In genomic region chr17:82241926-82242697, GRCh38 we compare ENCODE assay signal across 8 cellular contexts. TPM values are rescaled to one million over a fixed set of nuclear protein-coding genes. Genes with fewer than 3 reads are reported as not detected.
DNase-seq lines count a peak whose midpoint lies in the region; ATAC-seq and TF ChIP-seq lines count a peak whose summit lies in the region.

No MANE protein-coding gene starts in this region.

- H3K4me3 ChIP-seq in choroid plexus epithelial cell (ENCODE audit: low read depth, low read length) (no peak overlapping the region), SJCRH30 (no peak overlapping the region)

- no peak overlapping the region for H3K27ac ChIP-seq in SJCRH30

- POLR2A ChIA-PET in naive thymus-derived CD8-positive, alpha-beta T cell (lab: Charles Lee), result interaction anchor here (0.5 to 1.6 kb wide), 11 partner anchors 12 to 167 kb away, joined by 3 to 6 read pairs (median 3); partner anchors contain the start of genes CD7, CSNK1D and SLC16A3

- no peaks in the 10 kb centered on the region for H3K9me3 Mint-ChIP-seq in naive thymus-derived CD8-positive, alpha-beta T cell

- peak; percentile 3 for TF ChIP-seq CTCF in choroid plexus epithelial cell (conservative IDR thresholded peaks at IDR 0.05; ENCODE audit: low read depth, low read length)

- H3K36me3 Mint-ChIP-seq in naive thymus-derived CD8-positive, alpha-beta T cell, result peaks cover 0 to 55% (median 8%) of the 10 kb centered on the region in 3 donors

- DNase-seq in 8988T, result peak; percentile 26
- peak; percentile 28 for DNase-seq in HT-29 (ENCODE audit: low spot score)
- peak; percentile 55 for DNase-seq in choroid plexus epithelial cell (ENCODE audit: low read depth)
- no peak for DNase-seq in naive thymus-derived CD8-positive, alpha-beta T cell
- no peak for DNase-seq in SJCRH30
- no peak for DNase-seq in DMS53 (lab: John Stamatoyannopoulos, UW)
- no peak for DNase-seq in NCI-H748 treated with DMSO at 0.1 percent for 48 hours (lab: John Stamatoyannopoulos, UW)

- H3K27ac Mint-ChIP-seq in naive thymus-derived CD8-positive, alpha-beta T cell, result peak overlapping the region in 8 of 10 donors; percentile 27 to 89 (median 56)

- H3K27me3 ChIP-seq in SJCRH30, result no peaks in the 10 kb centered on the region

- peaks cover 50% of the 10 kb centered on the region for H3K36me3 ChIP-seq in SJCRH30

- H3K9me3 ChIP-seq in SJCRH30 (replicated peaks), result no peaks in the 10 kb centered on the region

- no peak for ATAC-seq in naive thymus-derived CD8-positive, alpha-beta T cell
- no peak for ATAC-seq in GM18520 (IDR thresholded peaks at IDR 0.05; ENCODE audit: unreplicated experiment)

- peaks cover 10% of the 10 kb centered on the region; the same call in 1 of the 2 replicates for H3K4me1 ChIP-seq in SJCRH30

- H3K27me3 Mint-ChIP-seq in naive thymus-derived CD8-positive, alpha-beta T cell, result peaks cover 0 to 1% (median 0%) of the 10 kb centered on the region in 5 donors

- peak overlapping the region in 1 of 10 donors; percentile 36 for H3K4me3 Mint-ChIP-seq in naive thymus-derived CD8-positive, alpha-beta T cell

- peaks cover 32 to 68% (median 64%) of the 10 kb centered on the region in 4 donors for H3K4me1 Mint-ChIP-seq in naive thymus-derived CD8-positive, alpha-beta T cell

RNA-seq across cellular contexts. Expression of gene SLC16A3, which starts 13.3 kb away (rescaled TPM):
- 132 and 156 TPM in 2 replicates for total RNA-seq in HT-29 (2014; rRNA removed; shearing (Covaris generic))
- total RNA-seq in naive thymus-derived CD8-positive, alpha-beta T cell, result 10 to 100 TPM; 10.1 to 11.6 TPM
- 1 to 10 TPM in 2 of 3 donors, under 1 TPM in 1; 0.91 to 1.5 (median 1.0) TPM for polyA plus RNA-seq in naive thymus-derived CD8-positive, alpha-beta T cell
- total RNA-seq in SJCRH30 (2014; rRNA removed; shearing (Covaris generic)), result 11.0 and 13.2 TPM in 2 replicates

RNA-seq across cellular contexts. Expression of gene CCDC57, which starts 29.5 kb away (rescaled TPM):
- 47.6 and 48.2 TPM in 2 replicates for total RNA-seq in HT-29 (2014; rRNA removed; shearing (Covaris generic))
- 10 to 100 TPM; 72.9 to 80.0 TPM for total RNA-seq in naive thymus-derived CD8-positive, alpha-beta T cell
- polyA plus RNA-seq in naive thymus-derived CD8-positive, alpha-beta T cell, result 10 to 100 TPM; 39.6 to 53.5 (median 42.4) TPM
- total RNA-seq in SJCRH30 (2014; rRNA removed; shearing (Covaris generic)), result 23.5 and 24.6 TPM in 2 replicates

RNA-seq across cellular contexts. Expression of gene CSNK1D, which starts 31.4 kb away (rescaled TPM):
- total RNA-seq in HT-29 (2014; rRNA removed; shearing (Covaris generic)), result 47.8 and 60.4 TPM in 2 replicates
- total RNA-seq in naive thymus-derived CD8-positive, alpha-beta T cell, result 100 to 1,000 TPM; 184 to 201 TPM
- polyA plus RNA-seq in naive thymus-derived CD8-positive, alpha-beta T cell, result 10 to 100 TPM; 47.6 to 72.1 (median 48.6) TPM
- 70.5 and 88.7 TPM in 2 replicates for total RNA-seq in SJCRH30 (2014; rRNA removed; shearing (Covaris generic))

Comparison
In these comparisons a context has a peak if more than half of its experiments do, and no peak if none do; other contexts are left out.
1. DNase-seq: peak in 8988T (single experiment), HT-29 (single experiment) and choroid plexus epithelial cell (single experiment); none in naive thymus-derived CD8-positive, alpha-beta T cell (0 of 10), SJCRH30 (0 of 2), DMS53 (single experiment) and NCI-H748 treated with DMSO at 0.1 percent for 48 hours (single experiment).